Comparison of ENCODE assay signal across 1 cellular context in genomic region chr4:137300776-137301175, GRCh38.
TF ChIP-seq lines count a peak whose summit lies in the region.

No MANE protein-coding gene starts in this region.

TF ChIP-seq in SK-N-SH, 30 proteins besides CTCF, POLR2A, EP300 and RAD21 (continued from another document):
- TF ChIP-seq TEAD4 (IDR thresholded peaks at IDR 0.05; ENCODE audit: borderline replicate concordance, insufficient read depth), result no peak
